In the genomic region with DNA sequence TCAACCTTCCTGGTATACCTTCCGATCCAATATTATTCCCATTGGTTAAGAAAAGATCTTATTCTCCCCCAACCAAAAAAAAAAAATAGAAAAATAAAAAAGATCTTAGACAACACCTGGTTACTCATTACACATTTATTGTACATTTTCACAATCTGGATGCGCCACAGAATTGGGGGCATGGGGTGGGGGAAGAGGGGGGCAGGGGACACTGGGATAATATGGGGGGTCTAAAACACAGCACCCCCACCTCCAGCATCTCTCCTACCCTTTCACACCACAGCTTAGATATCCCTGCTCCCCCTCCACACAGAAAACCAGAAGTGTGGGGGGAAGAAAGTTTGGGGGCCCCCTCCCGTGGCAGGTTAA, we compare ENCODE assay signal across 9 cellular contexts. TPM values are rescaled to one million over a fixed set of nuclear protein-coding genes. Genes with fewer than 3 reads are reported as not detected.
DNase-seq lines count a peak whose midpoint lies in the region; ATAC-seq and TF ChIP-seq lines count a peak whose summit lies in the region.
"Had no signal": no experiment of that assay in that cellular context is flagged by ENCODE, and none has a peak within 500 bp of the region (broad histone marks: within the 10 kb centered on the region; RNA-seq: fewer than 3 reads in every experiment).

No MANE protein-coding gene starts in this region.

- H3K4me1 ChIP-seq in mucosa of rectum (ENCODE audit: control insufficient read depth in 2 of 2, insufficient read depth in 2 of 2, low read length in 2 of 2), result peaks cover 53 to 60% of the 10 kb centered on the region in 2 donors
- H3K4me1 ChIP-seq in thoracic aorta (ENCODE audit: control insufficient read depth in 1 of 2, low read depth in 2 of 2), result peaks cover 24 to 51% of the 10 kb centered on the region in 2 donors

- ATAC-seq in activated CD8-positive, alpha-beta memory T cell treated with anti-CD3 and anti-CD28 coated beads, Interleukin-2, amount 10 ng/mL, durations not matched to agents 7 days and 5 days, result no peak
- ATAC-seq in thoracic aorta (ENCODE audit: insufficient number of reproducible peaks, low FRiP score, low read depth) (no peak), HG03565 (IDR thresholded peaks at IDR 0.05; ENCODE audit: unreplicated experiment) (no peak), sciatic nerve (no peak)

- peaks cover 16 to 17% of the 10 kb centered on the region in 2 donors for H3K36me3 ChIP-seq in mucosa of rectum (ENCODE audit: control insufficient read depth in 2 of 2, insufficient read depth in 2 of 2, low read length in 2 of 2)
- no peaks in the 10 kb centered on the region for H3K36me3 ChIP-seq in thoracic aorta

- H3K27me3 ChIP-seq in mucosa of rectum (ENCODE audit: control insufficient read depth in 2 of 2, insufficient read depth in 2 of 2, low read length in 2 of 2) (no peaks in the 10 kb centered on the region), thoracic aorta (replicated peaks; ENCODE audit: insufficient read depth) (no peaks in the 10 kb centered on the region)

- no peaks in the 10 kb centered on the region for H3K9me3 ChIP-seq in mucosa of rectum (ENCODE audit: control insufficient read depth in 2 of 2, low read length in 2 of 2)
- H3K9me3 ChIP-seq in thoracic aorta, result no peaks in the 10 kb centered on the region

- TF ChIP-seq CTCF in thoracic aorta (IDR thresholded peaks at IDR 0.05), result no peak

- H3K27ac ChIP-seq in mucosa of rectum (ENCODE audit: low read depth in 2 of 2, low read length in 2 of 2), result peak overlapping the region; percentile 88 to 90
- H3K27ac ChIP-seq in thoracic aorta, result peak overlapping the region; percentile 96 to 98

- peaks cover 19% of the 10 kb centered on the region for H3K36me3 Mint-ChIP-seq in activated CD8-positive, alpha-beta memory T cell treated with anti-CD3 and anti-CD28 coated beads, Interleukin-2, amount 10 ng/mL, durations not matched to agents 7 days and 5 days
- H3K36me3 Mint-ChIP-seq in activated T-helper 1 cell treated with anti-CD3 and anti-CD28 coated beads, Interleukin-12 subunit alpha, Interleukin-12 subunit beta, Interleukin-2, Interleukin-4 antibody, amounts not matched to agents 30 ng/mL and 10 ng/mL and 1 ng/mL, durations not matched to agents 14 hours and 24 hours and 36 hours (ENCODE audit: low read depth), result peaks cover 27% of the 10 kb centered on the region

- H3K4me1 Mint-ChIP-seq in activated CD8-positive, alpha-beta memory T cell treated with anti-CD3 and anti-CD28 coated beads, Interleukin-2, amount 10 ng/mL, durations not matched to agents 7 days and 5 days, result peaks cover 45% of the 10 kb centered on the region
- H3K4me1 Mint-ChIP-seq in activated T-helper 1 cell treated with anti-CD3 and anti-CD28 coated beads, Interleukin-12 subunit alpha, Interleukin-12 subunit beta, Interleukin-2, Interleukin-4 antibody, amounts not matched to agents 30 ng/mL and 10 ng/mL and 1 ng/mL, durations not matched to agents 14 hours and 24 hours and 36 hours (ENCODE audit: low read depth), result peaks cover 47% of the 10 kb centered on the region

- H3K27ac Mint-ChIP-seq in activated CD8-positive, alpha-beta memory T cell treated with anti-CD3 and anti-CD28 coated beads, Interleukin-2, amount 10 ng/mL, durations not matched to agents 7 days and 5 days, result peak overlapping the region; percentile 85
- H3K27ac Mint-ChIP-seq in activated T-helper 1 cell treated with anti-CD3 and anti-CD28 coated beads, Interleukin-12 subunit alpha, Interleukin-12 subunit beta, Interleukin-2, Interleukin-4 antibody, amounts not matched to agents 30 ng/mL and 10 ng/mL and 1 ng/mL, durations not matched to agents 14 hours and 24 hours and 36 hours, result peak overlapping the region; percentile 92

- no peaks in the 10 kb centered on the region for H3K27me3 Mint-ChIP-seq in activated CD8-positive, alpha-beta memory T cell treated with anti-CD3 and anti-CD28 coated beads, Interleukin-2, amount 10 ng/mL, durations not matched to agents 7 days and 5 days
- H3K27me3 Mint-ChIP-seq in activated T-helper 1 cell treated with anti-CD3 and anti-CD28 coated beads, Interleukin-12 subunit alpha, Interleukin-12 subunit beta, Interleukin-2, Interleukin-4 antibody, amounts not matched to agents 30 ng/mL and 10 ng/mL and 1 ng/mL, durations not matched to agents 14 hours and 24 hours and 36 hours (ENCODE audit: insufficient read depth), result no peaks in the 10 kb centered on the region

- intact Hi-C loops in activated T-helper 1 cell treated with anti-CD3 and anti-CD28 coated beads, Interleukin-12 subunit alpha, Interleukin-12 subunit beta, Interleukin-2, Interleukin-4 antibody, amounts not matched to agents 30 ng/mL and 10 ng/mL and 1 ng/mL, durations not matched to agents 14 hours and 24 hours and 36 hours (cut with micrococcal nuclease), result loop anchor here (2.0 to 10.0 kb wide), 4 partner anchors 64 to 1144 kb away; a partner anchor contains a TSS
- intact Hi-C loops in sciatic nerve (cut with DNase I), result no loop called here

- no peaks in the 10 kb centered on the region for H3K9me3 Mint-ChIP-seq in activated CD8-positive, alpha-beta memory T cell treated with anti-CD3 and anti-CD28 coated beads, Interleukin-2, amount 10 ng/mL, durations not matched to agents 7 days and 5 days (ENCODE audit: low read depth)
- no peaks in the 10 kb centered on the region for H3K9me3 Mint-ChIP-seq in activated T-helper 1 cell treated with anti-CD3 and anti-CD28 coated beads, Interleukin-12 subunit alpha, Interleukin-12 subunit beta, Interleukin-2, Interleukin-4 antibody, amounts not matched to agents 30 ng/mL and 10 ng/mL and 1 ng/mL, durations not matched to agents 14 hours and 24 hours and 36 hours

- CTCF ChIA-PET in activated CD8-positive, alpha-beta memory T cell treated with anti-CD3 and anti-CD28 coated beads, Interleukin-2, amount 10 ng/mL, durations not matched to agents 7 days and 5 days (lab: Charles Lee), result interaction anchor here (0.8 to 7.9 kb wide), 14 partner anchors 8 to 146 kb away, joined by 3 to 92 read pairs (median 5); a partner anchor contains a TSS

- H3K9ac ChIP-seq in mucosa of rectum (ENCODE audit: low read depth in 1 of 2, low read length in 2 of 2), result peak overlapping the region in 1 of 2 donors; percentile 21

- no peak for DNase-seq in activated CD8-positive, alpha-beta memory T cell treated with anti-CD3 and anti-CD28 coated beads, Interleukin-2, amount 10 ng/mL, durations not matched to agents 7 days and 5 days
- no peak for DNase-seq in activated CD8-positive, alpha-beta memory T cell treated with anti-CD3 and anti-CD28 coated beads, Interleukin-2, amount 50 U/mL, for 48 hours
- no peak for DNase-seq in activated T-helper 1 cell treated with anti-CD3 and anti-CD28 coated beads, Interleukin-12 subunit alpha, Interleukin-12 subunit beta, Interleukin-2, Interleukin-4 antibody, amounts not matched to agents 30 ng/mL and 10 ng/mL and 1 ng/mL, durations not matched to agents 14 hours and 24 hours and 36 hours (ENCODE audit: low spot score)
- no peak for DNase-seq in thoracic aorta (ENCODE audit: low spot score)
- no peak for DNase-seq in sciatic nerve (ENCODE audit: low spot score)
- DNase-seq in cerebellar cortex (ENCODE audit: low spot score), result no peak

- H3K4me3 ChIP-seq in mucosa of rectum (ENCODE audit: low read length in 2 of 2) (no peak overlapping the region), thoracic aorta (no peak overlapping the region)

- H3K4me3 Mint-ChIP-seq in activated CD8-positive, alpha-beta memory T cell treated with anti-CD3 and anti-CD28 coated beads, Interleukin-2, amount 10 ng/mL, durations not matched to agents 7 days and 5 days, result peak overlapping the region; percentile 16
- H3K4me3 Mint-ChIP-seq in activated T-helper 1 cell treated with anti-CD3 and anti-CD28 coated beads, Interleukin-12 subunit alpha, Interleukin-12 subunit beta, Interleukin-2, Interleukin-4 antibody, amounts not matched to agents 30 ng/mL and 10 ng/mL and 1 ng/mL, durations not matched to agents 14 hours and 24 hours and 36 hours, result peak overlapping the region; percentile 61

RNA-seq across cellular contexts. Expression of a gene that starts 3.7 kb away (rescaled TPM):
- 10 to 100 TPM; 47.6 to 68.9 TPM for total RNA-seq in activated CD8-positive, alpha-beta memory T cell treated with anti-CD3 and anti-CD28 coated beads, Interleukin-2, amount 10 ng/mL, durations not matched to agents 7 days and 5 days
- total RNA-seq in activated T-helper 1 cell treated with anti-CD3 and anti-CD28 coated beads, Interleukin-12 subunit alpha, Interleukin-12 subunit beta, Interleukin-2, Interleukin-4 antibody, amounts not matched to agents 30 ng/mL and 10 ng/mL and 1 ng/mL, durations not matched to agents 14 hours and 24 hours and 36 hours, result 54.7 and 55.9 TPM in 2 replicates
- total RNA-seq in thoracic aorta, result 10 to 100 TPM; 36.0 to 50.3 TPM
- total RNA-seq in sciatic nerve, result 108 TPM

RNA-seq across cellular contexts. Expression of a gene that starts 6.8 kb away (rescaled TPM):
- total RNA-seq in activated CD8-positive, alpha-beta memory T cell treated with anti-CD3 and anti-CD28 coated beads, Interleukin-2, amount 10 ng/mL, durations not matched to agents 7 days and 5 days, result 10 to 100 TPM; 47.3 to 56.4 TPM
- 36.9 and 37.4 TPM in 2 replicates for total RNA-seq in activated T-helper 1 cell treated with anti-CD3 and anti-CD28 coated beads, Interleukin-12 subunit alpha, Interleukin-12 subunit beta, Interleukin-2, Interleukin-4 antibody, amounts not matched to agents 30 ng/mL and 10 ng/mL and 1 ng/mL, durations not matched to agents 14 hours and 24 hours and 36 hours
- total RNA-seq in thoracic aorta (100 to 1,000 TPM; 175 to 292 TPM), sciatic nerve (182 TPM)

RNA-seq across cellular contexts. Expression of a gene that starts 17.2 kb away (rescaled TPM):
- 10 to 100 TPM; 29.9 to 61.0 TPM for total RNA-seq in activated CD8-positive, alpha-beta memory T cell treated with anti-CD3 and anti-CD28 coated beads, Interleukin-2, amount 10 ng/mL, durations not matched to agents 7 days and 5 days
- total RNA-seq in activated T-helper 1 cell treated with anti-CD3 and anti-CD28 coated beads, Interleukin-12 subunit alpha, Interleukin-12 subunit beta, Interleukin-2, Interleukin-4 antibody, amounts not matched to agents 30 ng/mL and 10 ng/mL and 1 ng/mL, durations not matched to agents 14 hours and 24 hours and 36 hours, result 19.3 and 20.8 TPM in 2 replicates
- total RNA-seq in thoracic aorta (10 to 100 TPM in 1 of 2 donors, 1 to 10 TPM in 1; 8.4 to 32.1 TPM), sciatic nerve (23.0 TPM)

RNA-seq across cellular contexts. Expression of a gene that starts 31.0 kb away (rescaled TPM):
- total RNA-seq in activated CD8-positive, alpha-beta memory T cell treated with anti-CD3 and anti-CD28 coated beads, Interleukin-2, amount 10 ng/mL, durations not matched to agents 7 days and 5 days, result 10 to 100 TPM; 14.9 to 16.8 TPM
- total RNA-seq in activated T-helper 1 cell treated with anti-CD3 and anti-CD28 coated beads, Interleukin-12 subunit alpha, Interleukin-12 subunit beta, Interleukin-2, Interleukin-4 antibody, amounts not matched to agents 30 ng/mL and 10 ng/mL and 1 ng/mL, durations not matched to agents 14 hours and 24 hours and 36 hours, result 6.3 and 6.7 TPM in 2 replicates
- total RNA-seq in thoracic aorta (10 to 100 TPM; 11.9 to 13.8 TPM), sciatic nerve (14.4 TPM)

RNA-seq across cellular contexts. Expression of a gene that starts 35.1 kb away (rescaled TPM):
- 1 to 10 TPM; 1.2 TPM for total RNA-seq in activated CD8-positive, alpha-beta memory T cell treated with anti-CD3 and anti-CD28 coated beads, Interleukin-2, amount 10 ng/mL, durations not matched to agents 7 days and 5 days
- total RNA-seq in activated T-helper 1 cell treated with anti-CD3 and anti-CD28 coated beads, Interleukin-12 subunit alpha, Interleukin-12 subunit beta, Interleukin-2, Interleukin-4 antibody, amounts not matched to agents 30 ng/mL and 10 ng/mL and 1 ng/mL, durations not matched to agents 14 hours and 24 hours and 36 hours, result 0.88 and 1.8 TPM in 2 replicates
- total RNA-seq in thoracic aorta (not detected), sciatic nerve (1.1 TPM)
- total RNA-seq: urinary bladder had no signal
